Comparison of ENCODE assay signal across 12 cellular contexts in the genomic region with DNA sequence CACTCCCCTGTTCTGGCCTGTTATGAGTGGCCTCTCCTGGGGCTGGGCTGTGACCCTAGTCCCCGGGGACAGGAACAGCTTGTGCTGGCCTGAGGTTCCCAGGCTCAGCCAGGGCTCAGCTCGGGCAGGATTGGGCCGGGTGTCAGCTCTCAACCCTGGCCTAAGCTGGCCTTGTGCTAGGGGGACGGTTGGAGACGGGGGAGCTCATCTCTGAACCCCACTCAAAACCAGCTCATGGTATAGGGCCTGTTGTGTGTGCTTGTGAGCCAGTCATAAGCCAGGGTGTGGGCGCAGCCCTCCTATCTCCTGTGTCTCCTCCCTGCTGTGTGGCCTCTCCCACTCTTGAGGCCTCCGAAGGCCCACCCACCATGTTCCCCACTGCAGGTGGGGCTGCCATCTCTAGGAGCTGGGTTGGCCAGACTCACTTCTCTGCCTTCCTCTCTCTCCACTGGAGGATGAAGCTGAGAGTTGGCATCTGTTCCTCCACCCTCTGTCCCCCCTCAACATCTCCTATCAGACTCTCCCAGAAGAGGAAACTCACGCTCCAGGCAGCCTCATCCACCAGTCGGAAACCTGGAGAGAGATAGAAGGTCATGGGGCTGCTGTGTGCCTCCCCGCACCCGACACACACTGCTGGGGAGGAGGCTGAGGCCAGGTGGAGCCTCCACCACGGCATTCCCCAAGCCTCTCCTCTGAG. TPM values are rescaled to one million over a fixed set of nuclear protein-coding genes. Genes with fewer than 3 reads are reported as not detected.
DNase-seq lines count a peak whose midpoint lies in the region; ATAC-seq, FAIRE-seq and TF ChIP-seq lines count a peak whose summit lies in the region.
"Had no signal": no experiment of that assay in that cellular context is flagged by ENCODE, and none has a peak within 500 bp of the region (broad histone marks: within the 10 kb centered on the region; RNA-seq: fewer than 3 reads in every experiment).

No MANE protein-coding gene starts in this region.

- CTCF ChIA-PET in RWPE1 (lab: Yijun Ruan, JAX): interaction anchor here (9.3 kb wide), 1 partner anchor 32 kb away, joined by 77 read pairs; no protein-coding TSS in a partner anchor
- CTCF ChIA-PET in H1 (lab: Charles Lee; ENCODE audit: partially characterized antibody): interaction anchor here (0.9 to 31.4 kb wide), 13 partner anchors 9 to 270 kb away, joined by 3 to 719 read pairs (median 6); a partner anchor contains a TSS

- DNase-seq in RWPE1 (ENCODE audit: low spot score) (no peak), H1 (ENCODE audit: low read depth in 1 of 2, low spot score in 2 of 2) (no peak), lung (ENCODE audit: low spot score) (no peak), transverse colon (no peak), C1 segment of cervical spinal cord (lab: John Stamatoyannopoulos, UW) (no peak), SKM-1 treated with dmso at 0.1 percent for 144 hours (lab: John Stamatoyannopoulos, UW; ENCODE audit: unreplicated experiment) (no peak)
- DNase-seq in activated naive CD8-positive, alpha-beta T cell treated with anti-CD3 and anti-CD28 coated beads for 36 hours: no peak
- DNase-seq: activated CD4-positive, CD25-positive, alpha-beta regulatory T cell treated with anti-CD3 and anti-CD28 coated beads, Interleukin-2, amount 50 U/mL, for 72 hours; NK-92 treated with Interleukin-12 subunit alpha and Interleukin-12 subunit beta, amount 100 ng/mL, for 24 hours had no signal

- H2BK20ac ChIP-seq in H1 (ENCODE audit: low read length): no peak overlapping the region

- in situ Hi-C loops in transverse colon (cut with MboI; ENCODE audit: low pct_ligation_motif_present in 1 of 4, low pct_unique_long_range_greater_than_20kb in 1 of 4, low sequenced_read_pairs in 3 of 4): no loop called here

- H3K27ac ChIP-seq in RWPE1: peak overlapping the region; percentile 99
- no peak overlapping the region for H3K27ac ChIP-seq in H1 (ENCODE audit: low read depth, low read length)
- peak overlapping the region; percentile 71 to 92 for H3K27ac ChIP-seq in lung (ENCODE audit: low read depth in 1 of 2, low read length in 1 of 2)
- peak overlapping the region; percentile 69 to 88 (median 71) for H3K27ac ChIP-seq in transverse colon
- H3K27ac ChIP-seq: cardiac muscle cell had no signal

- no peak for TF ChIP-seq RAD21 in H1 (IDR thresholded peaks at IDR 0.05 in 1 of 2, conservative IDR thresholded peaks at IDR 0.05 in 1 of 2; ENCODE audit: low read depth in 2 of 2, low read length in 2 of 2)

- FAIRE-seq in H1 (lab: Jason Lieb, UNC): no peak
- FAIRE-seq: islet of Langerhans had no signal

- H3K27me3 Mint-ChIP-seq in activated naive CD8-positive, alpha-beta T cell treated with anti-CD3 and anti-CD28 coated beads for 36 hours: peaks cover 80% of the 10 kb centered on the region

- H3K56ac ChIP-seq in H1 (replicated peaks; ENCODE audit: insufficient read length, low read depth, low read length): no peak overlapping the region

- POLR2A ChIA-PET in RWPE1 (lab: Yijun Ruan, JAX; ENCODE audit: low non-redundant PET): no interaction called here
- POLR2A ChIA-PET in H1 (lab: Charles Lee; ENCODE audit: partially characterized antibody): interaction anchor here (0.7 to 2.3 kb wide), 5 partner anchors 27 to 169 kb away, joined by 3 to 6 read pairs (median 4); a partner anchor contains a TSS

- no peak overlapping the region for H2BK120ac ChIP-seq in H1 (replicated peaks; ENCODE audit: low read depth, low read length)

- no peaks in the 10 kb centered on the region for H3K36me3 Mint-ChIP-seq in activated naive CD8-positive, alpha-beta T cell treated with anti-CD3 and anti-CD28 coated beads for 36 hours

- H2BK12ac ChIP-seq in H1 (ENCODE audit: low read depth, low read length): no peak overlapping the region

- H3K14ac ChIP-seq in H1 (ENCODE audit: insufficient read length): no peak overlapping the region

- H3K18ac ChIP-seq in H1 (ENCODE audit: extremely low read depth, low read length): no peak overlapping the region

- H3K9me3 ChIP-seq in H1 (ENCODE audit: insufficient read depth in 2 of 2, low read depth in 1 of 2, low read length in 1 of 2): no peaks in the 10 kb centered on the region
- no peaks in the 10 kb centered on the region for H3K9me3 ChIP-seq in lung (ENCODE audit: control insufficient read depth in 2 of 2, insufficient read depth in 1 of 2, low read length in 1 of 2)
- no peaks in the 10 kb centered on the region for H3K9me3 ChIP-seq in transverse colon

- intact Hi-C loops in transverse colon (cut with DNase I; ENCODE audit: low total_unique reads): no loop called here

- H3K36me3 ChIP-seq in H1 (ENCODE audit: control insufficient read depth in 2 of 4, insufficient read depth in 4 of 4, low read length in 3 of 4): no peaks in the 10 kb centered on the region
- H3K36me3 ChIP-seq in lung (ENCODE audit: control insufficient read depth in 2 of 2, insufficient read depth in 2 of 2, low read length in 2 of 2): no peaks in the 10 kb centered on the region
- no peaks in the 10 kb centered on the region for H3K36me3 ChIP-seq in transverse colon
- H3K36me3 ChIP-seq: cardiac muscle cell had no signal

- H2AFZ ChIP-seq in H1 (ENCODE audit: low read length): no peak overlapping the region

- no peak overlapping the region for H3K23ac ChIP-seq in H1 (ENCODE audit: insufficient read length)

- H4K91ac ChIP-seq in H1 (replicated peaks; ENCODE audit: insufficient read length, low read length): peak overlapping the region; percentile 67

- no peak for TF ChIP-seq CTCF in RWPE1 (conservative IDR thresholded peaks at IDR 0.05; ENCODE audit: low read depth)
- no peak for TF ChIP-seq CTCF in H1 (IDR thresholded peaks at IDR 0.05; ENCODE audit: control extremely low read depth in 1 of 3, insufficient read depth in 1 of 3, low read depth in 1 of 3, low read length in 3 of 3)
- no peak for TF ChIP-seq CTCF in lung (IDR thresholded peaks at IDR 0.05; ENCODE audit: control extremely low read depth, extremely low read depth)
- TF ChIP-seq CTCF in transverse colon (IDR thresholded peaks at IDR 0.05): no peak

- peaks cover 8 to 49% (median 40%) of the 10 kb centered on the region in 4 experiments for H3K27me3 ChIP-seq in H1 (replicated peaks in 1 of 4; ENCODE audit: control insufficient read depth in 3 of 4, extremely low read depth in 1 of 4, insufficient read depth in 3 of 4, low read length in 3 of 4)
- H3K27me3 ChIP-seq in lung (ENCODE audit: control insufficient read depth, insufficient read depth): no peaks in the 10 kb centered on the region
- H3K27me3 ChIP-seq in transverse colon: peaks cover 39% of the 10 kb centered on the region

- no peak overlapping the region for H2AK5ac ChIP-seq in H1 (ENCODE audit: low read depth, low read length)

- peaks cover 0 to 10% (median 5%) of the 10 kb centered on the region in 4 experiments; a peak in 4 of 7 replicates for H3K4me1 ChIP-seq in H1 (replicated peaks in 1 of 4; ENCODE audit: control insufficient read depth in 3 of 4, insufficient read depth in 4 of 4, low read length in 3 of 4)
- peaks cover 0 to 16% of the 10 kb centered on the region in 2 donors for H3K4me1 ChIP-seq in lung (ENCODE audit: control insufficient read depth in 2 of 2, insufficient read depth in 2 of 2, low read length in 2 of 2)
- peaks cover 3 to 22% (median 16%) of the 10 kb centered on the region in 4 donors for H3K4me1 ChIP-seq in transverse colon

- peaks cover 2% of the 10 kb centered on the region; the same call in 1 of the 2 replicates for H3K23me2 ChIP-seq in H1 (ENCODE audit: low read depth, low read length)

- 90% methylated on average over 12 of the region's 12 CpGs; no CpG with 5 or more reads in 1 of the 2 experiments for WGBS in H1 (ENCODE audit: extremely low coverage in 1 of 2, insufficient coverage in 1 of 2, insufficient read length in 1 of 2, insufficient replicate concordance in 2 of 2, low coverage in 1 of 2, low lambda C conversion rate in 2 of 2, missing lambda C conversion rate in 1 of 2), 2 experiments
- WGBS in lung, 2 donors: 51 to 52% methylated on average over 12 of the region's 12 CpGs
- 50 to 59% methylated on average over 1 to 12 of the region's 12 CpGs for WGBS in transverse colon (ENCODE audit: low coverage in 1 of 2), 2 donors

- TF ChIP-seq EP300 in H1 (IDR thresholded peaks at IDR 0.05; ENCODE audit: borderline replicate concordance in 1 of 2, low read depth in 2 of 2, low read length in 2 of 2) (no peak), transverse colon (IDR thresholded peaks at IDR 0.05; ENCODE audit: low read depth) (no peak)

- H3K79me1 ChIP-seq in H1 (ENCODE audit: low read depth, low read length): no peaks in the 10 kb centered on the region

- no peak overlapping the region for H3K9ac ChIP-seq in H1 (replicated peaks in 1 of 4; ENCODE audit: extremely low read depth in 1 of 4, low read depth in 3 of 4, low read length in 3 of 4)

- H3K4ac ChIP-seq in H1 (replicated peaks; ENCODE audit: insufficient read length, low read depth, low read length): no peak overlapping the region

- H3K79me2 ChIP-seq in H1 (ENCODE audit: control insufficient read depth in 1 of 2, insufficient read depth in 2 of 2, low read length in 2 of 2): no peaks in the 10 kb centered on the region

- no peak overlapping the region; the same call in 1 of the 2 replicates for H4K8ac ChIP-seq in H1 (ENCODE audit: extremely low read depth, insufficient read depth, low read length)

- H4K5ac ChIP-seq in H1 (ENCODE audit: insufficient read length, low read depth, low read length): no peak overlapping the region

- no peak for TF ChIP-seq POLR2A in H1 (IDR thresholded peaks at IDR 0.05; ENCODE audit: control extremely low read depth in 1 of 2, low read depth in 2 of 2, low read length in 2 of 2)
- no peak for TF ChIP-seq POLR2A in transverse colon (IDR thresholded peaks at IDR 0.05)

- no peak overlapping the region for H2BK15ac ChIP-seq in H1 (ENCODE audit: low read length)

- H3K4me2 ChIP-seq in H1 (ENCODE audit: insufficient read depth in 1 of 2, low read depth in 2 of 2, low read length in 2 of 2): no peak overlapping the region

- H3K4me3 Mint-ChIP-seq in activated naive CD8-positive, alpha-beta T cell treated with anti-CD3 and anti-CD28 coated beads for 36 hours: no peak overlapping the region

- ATAC-seq in lung (ENCODE audit: insufficient read depth, low FRiP score) (no peak), GM18909 (IDR thresholded peaks at IDR 0.05; ENCODE audit: poor library complexity, unreplicated experiment) (no peak)

- no peaks in the 10 kb centered on the region for H4K20me1 ChIP-seq in H1 (replicated peaks in 1 of 2; ENCODE audit: control insufficient read depth in 1 of 2, insufficient read depth in 2 of 2, low read length in 2 of 2)

- H3K4me3 ChIP-seq in H1 (ENCODE audit: extremely low read depth in 1 of 4, insufficient read depth in 2 of 4, low read depth in 3 of 4, low read length in 4 of 4): no peak overlapping the region
- H3K4me3 ChIP-seq in lung: peak overlapping the region; percentile 21
- H3K4me3 ChIP-seq in transverse colon: peak overlapping the region in 1 of 4 donors; percentile 36
- H3K4me3 ChIP-seq: cardiac muscle cell had no signal

- H2BK5ac ChIP-seq in H1 (ENCODE audit: low read depth, low read length): no peak overlapping the region

- no peak overlapping the region for H3K27ac Mint-ChIP-seq in activated naive CD8-positive, alpha-beta T cell treated with anti-CD3 and anti-CD28 coated beads for 36 hours

- no peaks in the 10 kb centered on the region for H3K9me3 Mint-ChIP-seq in activated naive CD8-positive, alpha-beta T cell treated with anti-CD3 and anti-CD28 coated beads for 36 hours

- peaks cover 19% of the 10 kb centered on the region for H3K4me1 Mint-ChIP-seq in activated naive CD8-positive, alpha-beta T cell treated with anti-CD3 and anti-CD28 coated beads for 36 hours

RNA-seq across cellular contexts. Expression of a gene that starts 1.3 kb away (rescaled TPM):
- 0.71 and 0.82 TPM in 2 replicates for total RNA-seq in H1 (2021; fragmentation: NEBNext Ultra II Directional; extraction: Animal tissue kit (Norgen Biotek cat#: 25700))
- polyA plus RNA-seq in H1 (2011; rRNA removed) (0.63 and 0.77 TPM in 2 replicates), lung (10 to 100 TPM in 1 of 2 donors, 1 to 10 TPM in 1; 7.6 to 10.7 TPM)
- polyA plus RNA-seq in H1 (2011; cell fraction: cytosol; rRNA removed): 0.44 TPM
- 3.3 TPM for polyA plus RNA-seq in H1 (2011; cell fraction: nucleus; rRNA removed)
- polyA plus RNA-seq in H1 (2012, experiment 1 of 2): 0.26 to 0.88 TPM (median 0.65 TPM) in 4 replicates
- 0.39 TPM for polyA plus RNA-seq in H1 (2012, experiment 2 of 2)
- 0.53 TPM for polyA plus RNA-seq in H1 (2013, experiment 1 of 2)
- 0.42 TPM for polyA plus RNA-seq in H1 (2013, experiment 2 of 2)
- polyA minus RNA-seq in H1 (2011; rRNA and poly(A)+ RNA removed): 0.13 and 0.22 TPM in 2 replicates
- polyA minus RNA-seq in H1 (2011; cell fraction: cytosol; rRNA and poly(A)+ RNA removed): 0.37 TPM
- polyA minus RNA-seq in H1 (2011; cell fraction: nucleus; rRNA and poly(A)+ RNA removed): 1.5 TPM
- total RNA-seq in lung (10 to 100 TPM; 15.1 to 15.3 TPM), transverse colon (1 to 10 TPM; 1.8 to 5.6 (median 3.7) TPM)
- total RNA-seq in activated naive CD8-positive, alpha-beta T cell treated with anti-CD3 and anti-CD28 coated beads for 36 hours: not detected

RNA-seq across cellular contexts. Expression of a gene that starts 25.6 kb away (rescaled TPM):
- not detected in 2 replicates for total RNA-seq in H1 (2021; fragmentation: NEBNext Ultra II Directional; extraction: Animal tissue kit (Norgen Biotek cat#: 25700))
- polyA plus RNA-seq in H1 (2011; rRNA removed) (0.05 and 0.16 TPM in 2 replicates), lung (1 to 10 TPM; 3.4 to 3.5 TPM)
- 0.27 TPM for polyA plus RNA-seq in H1 (2011; cell fraction: cytosol; rRNA removed)
- 0.46 TPM for polyA plus RNA-seq in H1 (2011; cell fraction: nucleus; rRNA removed)
- polyA plus RNA-seq in H1 (2012, experiment 1 of 2): 0.12 to 0.59 TPM (median 0.31 TPM) in 4 replicates
- not detected for polyA plus RNA-seq in H1 (2012, experiment 2 of 2)
- polyA plus RNA-seq in H1 (2013, experiment 1 of 2): 0.12 TPM
- 0.11 TPM for polyA plus RNA-seq in H1 (2013, experiment 2 of 2)
- 0.24 TPM in 1 of 2 replicates, not detected in the other for polyA minus RNA-seq in H1 (2011; rRNA and poly(A)+ RNA removed)
- polyA minus RNA-seq in H1 (2011; cell fraction: cytosol; rRNA and poly(A)+ RNA removed): not detected
- polyA minus RNA-seq in H1 (2011; cell fraction: nucleus; rRNA and poly(A)+ RNA removed): not detected
- total RNA-seq in lung (10 to 100 TPM in 1 of 2 donors, 1 to 10 TPM in 1; 4.9 to 17.2 TPM), transverse colon (1 to 10 TPM in 1 of 4 donors, not detected in 3; 1.2 TPM)
- not detected for total RNA-seq in activated naive CD8-positive, alpha-beta T cell treated with anti-CD3 and anti-CD28 coated beads for 36 hours

RNA-seq across cellular contexts. Expression of a gene that starts 34.2 kb away (rescaled TPM):
- total RNA-seq in H1 (2021; fragmentation: NEBNext Ultra II Directional; extraction: Animal tissue kit (Norgen Biotek cat#: 25700)): 0.24 and 0.27 TPM in 2 replicates
- polyA plus RNA-seq in H1 (2011; rRNA removed) (0.12 and 0.13 TPM in 2 replicates), lung (under 1 TPM; 0.15 to 0.24 TPM)
- 0.06 TPM for polyA plus RNA-seq in H1 (2011; cell fraction: cytosol; rRNA removed)
- 0.74 TPM for polyA plus RNA-seq in H1 (2011; cell fraction: nucleus; rRNA removed)
- 0.05 to 0.15 TPM (median 0.13 TPM) in 3 of 4 replicates, not detected in the other for polyA plus RNA-seq in H1 (2012, experiment 1 of 2)
- polyA plus RNA-seq in H1 (2012, experiment 2 of 2): 0.05 TPM
- 0.18 TPM for polyA plus RNA-seq in H1 (2013, experiment 1 of 2)
- 0.06 TPM for polyA plus RNA-seq in H1 (2013, experiment 2 of 2)
- polyA minus RNA-seq in H1 (2011; rRNA and poly(A)+ RNA removed): 0.12 and 0.13 TPM in 2 replicates
- not detected for polyA minus RNA-seq in H1 (2011; cell fraction: cytosol; rRNA and poly(A)+ RNA removed)
- polyA minus RNA-seq in H1 (2011; cell fraction: nucleus; rRNA and poly(A)+ RNA removed): not detected
- total RNA-seq in lung (under 1 TPM in 1 of 2 donors, not detected in 1; 0.61 TPM), transverse colon (1 to 10 TPM in 1 of 4 donors, under 1 TPM in 2, not detected in 1; 0.20 to 2.6 (median 0.64) TPM)
- 1 to 10 TPM; 3.4 to 4.0 TPM for total RNA-seq in activated naive CD8-positive, alpha-beta T cell treated with anti-CD3 and anti-CD28 coated beads for 36 hours

RNA-seq across cellular contexts. Expression of a gene that starts 35.9 kb away (rescaled TPM):
- total RNA-seq in H1 (2021; fragmentation: NEBNext Ultra II Directional; extraction: Animal tissue kit (Norgen Biotek cat#: 25700)): not detected in 2 replicates
- polyA plus RNA-seq in H1 (2011; rRNA removed): 0.02 TPM in 2 replicates
- polyA plus RNA-seq in H1 (2011; cell fraction: cytosol; rRNA removed): not detected
- polyA plus RNA-seq in H1 (2011; cell fraction: nucleus; rRNA removed): 0.17 TPM
- polyA plus RNA-seq in H1 (2012, experiment 1 of 2): 0.03 to 0.04 TPM in 2 of 4 replicates, not detected in the others
- polyA plus RNA-seq in H1 (2012, experiment 2 of 2): 0.03 TPM
- polyA plus RNA-seq in H1 (2013, experiment 1 of 2): not detected
- polyA plus RNA-seq in H1 (2013, experiment 2 of 2): under 0.01 TPM
- polyA minus RNA-seq in H1 (2011; rRNA and poly(A)+ RNA removed): 0.07 TPM in 1 of 2 replicates, not detected in the other
- polyA minus RNA-seq in H1 (2011; cell fraction: cytosol; rRNA and poly(A)+ RNA removed): not detected
- 0.10 TPM for polyA minus RNA-seq in H1 (2011; cell fraction: nucleus; rRNA and poly(A)+ RNA removed)
- not detected for total RNA-seq in lung
- not detected for polyA plus RNA-seq in lung
- not detected for total RNA-seq in transverse colon
- under 1 TPM; 0.12 to 0.20 TPM for total RNA-seq in activated naive CD8-positive, alpha-beta T cell treated with anti-CD3 and anti-CD28 coated beads for 36 hours
